Comparison of ENCODE assay signal across 1 cellular context in the genomic region with DNA sequence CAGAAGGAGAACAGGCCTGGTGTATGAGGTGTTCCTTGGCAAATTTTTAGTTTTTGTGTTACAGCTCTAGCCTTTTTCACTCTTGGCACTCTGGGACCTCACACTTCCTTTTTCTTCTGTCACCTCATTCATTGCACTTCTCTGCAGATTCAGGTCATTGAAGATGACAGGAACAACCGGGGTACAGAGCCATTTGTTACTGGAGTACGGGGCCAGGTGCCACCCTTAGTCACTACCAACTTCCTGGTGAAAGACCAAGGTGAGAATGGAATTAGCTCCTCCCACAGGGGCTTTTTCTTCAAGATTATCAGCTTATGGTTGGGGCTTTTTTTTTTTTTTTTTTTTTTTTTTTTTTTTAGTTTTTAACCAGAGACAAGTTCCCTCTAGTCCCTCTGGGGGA.
TF ChIP-seq lines count a peak whose summit lies in the region.

No MANE protein-coding gene starts in this region.

TF ChIP-seq in HEK293, 187 proteins besides CTCF, POLR2A, EP300 and RAD21 (continued from another document):
- TF ChIP-seq, protein P1, sequence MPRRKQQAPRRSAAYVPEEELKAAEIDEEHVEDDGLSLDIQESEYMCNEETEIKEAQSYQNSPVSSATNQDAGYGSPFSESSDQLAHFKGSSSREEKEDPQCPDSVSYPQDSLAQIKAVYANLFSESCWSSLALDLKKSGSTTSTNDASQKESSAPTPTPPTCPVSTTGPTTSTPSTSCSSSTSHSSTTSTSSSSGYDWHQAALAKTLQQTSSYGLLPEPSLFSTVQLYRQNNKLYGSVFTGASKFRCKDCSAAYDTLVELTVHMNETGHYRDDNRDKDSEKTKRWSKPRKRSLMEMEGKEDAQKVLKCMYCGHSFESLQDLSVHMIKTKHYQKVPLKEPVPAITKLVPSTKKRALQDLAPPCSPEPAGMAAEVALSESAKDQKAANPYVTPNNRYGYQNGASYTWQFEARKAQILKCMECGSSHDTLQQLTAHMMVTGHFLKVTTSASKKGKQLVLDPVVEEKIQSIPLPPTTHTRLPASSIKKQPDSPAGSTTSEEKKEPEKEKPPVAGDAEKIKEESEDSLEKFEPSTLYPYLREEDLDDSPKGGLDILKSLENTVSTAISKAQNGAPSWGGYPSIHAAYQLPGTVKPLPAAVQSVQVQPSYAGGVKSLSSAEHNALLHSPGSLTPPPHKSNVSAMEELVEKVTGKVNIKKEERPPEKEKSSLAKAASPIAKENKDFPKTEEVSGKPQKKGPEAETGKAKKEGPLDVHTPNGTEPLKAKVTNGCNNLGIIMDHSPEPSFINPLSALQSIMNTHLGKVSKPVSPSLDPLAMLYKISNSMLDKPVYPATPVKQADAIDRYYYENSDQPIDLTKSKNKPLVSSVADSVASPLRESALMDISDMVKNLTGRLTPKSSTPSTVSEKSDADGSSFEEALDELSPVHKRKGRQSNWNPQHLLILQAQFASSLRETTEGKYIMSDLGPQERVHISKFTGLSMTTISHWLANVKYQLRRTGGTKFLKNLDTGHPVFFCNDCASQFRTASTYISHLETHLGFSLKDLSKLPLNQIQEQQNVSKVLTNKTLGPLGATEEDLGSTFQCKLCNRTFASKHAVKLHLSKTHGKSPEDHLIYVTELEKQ (tag by site-specific recombination; IDR thresholded peaks at IDR 0.05; ENCODE audit: borderline replicate concordance), result no peak
